13 cellular contexts compared by ENCODE assay signal in genomic region chr1:43705334-43705733, GRCh38. TPM values are rescaled to one million over a fixed set of nuclear protein-coding genes. Genes with fewer than 3 reads are reported as not detected.
A peak's percentile ranks its signal among the peaks of the same experiment; 100 is the strongest.
DNase-seq lines count a peak whose midpoint lies in the region; ATAC-seq and TF ChIP-seq lines count a peak whose summit lies in the region.
"Had no signal": no experiment of that assay in that cellular context is flagged by ENCODE, and none has a peak within 500 bp of the region (broad histone marks: within the 10 kb centered on the region; RNA-seq: fewer than 3 reads in every experiment).

No MANE protein-coding gene starts in this region.

- H3K9me3 ChIP-seq in Loucy (ENCODE audit: insufficient read depth, low read depth, low read length) (no peaks in the 10 kb centered on the region), neural progenitor cell (ENCODE audit: low read depth) (no peaks in the 10 kb centered on the region)
- H3K9me3 ChIP-seq: A549 had no signal

- H3K27ac Mint-ChIP-seq in T-helper 1 cell treated with Interleukin-12 subunit alpha and Interleukin-12 subunit beta and Interleukin-4 antibody, amounts not matched to agents 30 μg/mL and 1 μg/mL, for 36 hours: peak overlapping the region; percentile 36
- H3K27ac Mint-ChIP-seq in activated naive CD8-positive, alpha-beta T cell treated with anti-CD3 and anti-CD28 coated beads for 36 hours: no peak overlapping the region
- H3K27ac Mint-ChIP-seq in neural progenitor cell: no peak overlapping the region

- H3K36me3 ChIP-seq in Loucy (ENCODE audit: insufficient read depth, low read length) (peaks cover 50% of the 10 kb centered on the region), neural progenitor cell (peaks cover 10% of the 10 kb centered on the region)

- H3K27me3 Mint-ChIP-seq in T-helper 1 cell treated with Interleukin-12 subunit alpha and Interleukin-12 subunit beta and Interleukin-4 antibody, amounts not matched to agents 30 μg/mL and 1 μg/mL, for 36 hours (ENCODE audit: low read depth): no peaks in the 10 kb centered on the region
- H3K27me3 Mint-ChIP-seq in activated naive CD8-positive, alpha-beta T cell treated with anti-CD3 and anti-CD28 coated beads for 36 hours: no peaks in the 10 kb centered on the region
- peaks cover 2% of the 10 kb centered on the region for H3K27me3 Mint-ChIP-seq in neural progenitor cell (ENCODE audit: insufficient read depth, low read depth)

- H3K27me3 ChIP-seq in Loucy (ENCODE audit: insufficient read depth, low read length, poor library complexity, severe bottlenecking) (no peaks in the 10 kb centered on the region), neural progenitor cell (no peaks in the 10 kb centered on the region)

- H3K4me1 ChIP-seq in Loucy (ENCODE audit: insufficient read depth, low read length, poor library complexity, severe bottlenecking) (peaks cover 26% of the 10 kb centered on the region), neural progenitor cell (peaks cover 19% of the 10 kb centered on the region)

- H3F3A ChIP-seq in Loucy (ENCODE audit: low read depth) (no peaks in the 10 kb centered on the region), neural progenitor cell (ENCODE audit: low read depth) (peaks cover 27% of the 10 kb centered on the region)

- H2AFZ ChIP-seq in Loucy (ENCODE audit: low read length): no peak overlapping the region
- H2AFZ ChIP-seq in neural progenitor cell (replicated peaks): no peak overlapping the region

- DNase-seq in T-helper 1 cell (no peak), neural progenitor cell (ENCODE audit: low spot score) (no peak)
- no peak for DNase-seq in activated naive CD8-positive, alpha-beta T cell treated with anti-CD3 and anti-CD28 coated beads for 36 hours
- DNase-seq: activated CD8-positive, alpha-beta memory T cell treated with anti-CD3 and anti-CD28 coated beads, Interleukin-2, amount 50 U/mL, for 48 hours; NCI-H1694 treated with DMSO at 0.1 percent for 48 hours had no signal

- H3K9me3 Mint-ChIP-seq in T-helper 1 cell treated with Interleukin-12 subunit alpha and Interleukin-12 subunit beta and Interleukin-4 antibody, amounts not matched to agents 30 μg/mL and 1 μg/mL, for 36 hours: no peaks in the 10 kb centered on the region
- H3K9me3 Mint-ChIP-seq in activated naive CD8-positive, alpha-beta T cell treated with anti-CD3 and anti-CD28 coated beads for 36 hours: no peaks in the 10 kb centered on the region
- H3K9me3 Mint-ChIP-seq in neural progenitor cell: no peaks in the 10 kb centered on the region

- H3K9ac ChIP-seq in Loucy (ENCODE audit: low read depth, low read length, poor library complexity, severe bottlenecking) (no peak overlapping the region), neural progenitor cell (no peak overlapping the region)

- ATAC-seq in GM19395 (IDR thresholded peaks at IDR 0.05; ENCODE audit: unreplicated experiment) (no peak), HG03108 (IDR thresholded peaks at IDR 0.05; ENCODE audit: unreplicated experiment) (no peak), HG02678 (IDR thresholded peaks at IDR 0.05; ENCODE audit: unreplicated experiment) (no peak)

- H3K4me1 Mint-ChIP-seq in T-helper 1 cell treated with Interleukin-12 subunit alpha and Interleukin-12 subunit beta and Interleukin-4 antibody, amounts not matched to agents 30 μg/mL and 1 μg/mL, for 36 hours (ENCODE audit: low read depth): peaks cover 25% of the 10 kb centered on the region
- peaks cover 27% of the 10 kb centered on the region for H3K4me1 Mint-ChIP-seq in activated naive CD8-positive, alpha-beta T cell treated with anti-CD3 and anti-CD28 coated beads for 36 hours
- H3K4me1 Mint-ChIP-seq in neural progenitor cell: peaks cover 26% of the 10 kb centered on the region

- H3K4me3 ChIP-seq in Loucy (ENCODE audit: low read length, poor library complexity, severe bottlenecking): no peak overlapping the region
- H3K4me3 ChIP-seq in neural progenitor cell: no peak overlapping the region
- H3K4me3 ChIP-seq: A549, lung, skin epidermis had no signal

- H3K36me3 Mint-ChIP-seq in T-helper 1 cell treated with Interleukin-12 subunit alpha and Interleukin-12 subunit beta and Interleukin-4 antibody, amounts not matched to agents 30 μg/mL and 1 μg/mL, for 36 hours (ENCODE audit: low read depth): peaks cover 25% of the 10 kb centered on the region
- peaks cover 38% of the 10 kb centered on the region for H3K36me3 Mint-ChIP-seq in activated naive CD8-positive, alpha-beta T cell treated with anti-CD3 and anti-CD28 coated beads for 36 hours
- peaks cover 13% of the 10 kb centered on the region for H3K36me3 Mint-ChIP-seq in neural progenitor cell

- H3K9me2 ChIP-seq in Loucy (replicated peaks; ENCODE audit: low read depth, low read length): no peaks in the 10 kb centered on the region

- H3K79me2 ChIP-seq in Loucy (ENCODE audit: insufficient read depth, low read length): peaks cover 40% of the 10 kb centered on the region
- peaks cover 37% of the 10 kb centered on the region for H3K79me2 ChIP-seq in neural progenitor cell (ENCODE audit: low read depth)

- H3K4me2 ChIP-seq in Loucy (ENCODE audit: low read depth, low read length, poor library complexity, severe bottlenecking) (peak overlapping the region; percentile 90), neural progenitor cell (peak overlapping the region; percentile 96)

- TF ChIP-seq CTCF in Loucy (conservative IDR thresholded peaks at IDR 0.05; ENCODE audit: low read length) (no peak), neural progenitor cell (IDR thresholded peaks at IDR 0.05) (no peak)

- no peak overlapping the region for H3K4me3 Mint-ChIP-seq in T-helper 1 cell treated with Interleukin-12 subunit alpha and Interleukin-12 subunit beta and Interleukin-4 antibody, amounts not matched to agents 30 μg/mL and 1 μg/mL, for 36 hours
- H3K4me3 Mint-ChIP-seq in activated naive CD8-positive, alpha-beta T cell treated with anti-CD3 and anti-CD28 coated beads for 36 hours: peak overlapping the region; percentile 86
- peak overlapping the region; percentile 93 for H3K4me3 Mint-ChIP-seq in neural progenitor cell

- no peak overlapping the region for H3K27ac ChIP-seq in neural progenitor cell

- H4K20me1 ChIP-seq in Loucy (ENCODE audit: insufficient read depth, low read length, poor library complexity, severe bottlenecking): no peaks in the 10 kb centered on the region
- peaks cover 23% of the 10 kb centered on the region for H4K20me1 ChIP-seq in neural progenitor cell (ENCODE audit: low read depth)

RNA-seq across cellular contexts. Expression of gene ST3GAL3, which starts 2.0 kb away (rescaled TPM):
- 10 to 100 TPM in 1 of 2 experiments, 1 to 10 TPM in 1; 9.7 to 11.1 TPM for total RNA-seq in activated naive CD8-positive, alpha-beta T cell treated with anti-CD3 and anti-CD28 coated beads for 36 hours
- 13.6 and 29.7 TPM in 2 replicates for total RNA-seq in neural progenitor cell (ENCODE audit: low replicate concordance)

RNA-seq across cellular contexts. Expression of gene KDM4A, which starts 55.4 kb away (rescaled TPM):
- total RNA-seq in activated naive CD8-positive, alpha-beta T cell treated with anti-CD3 and anti-CD28 coated beads for 36 hours: 10 to 100 TPM; 24.9 to 26.0 TPM
- total RNA-seq in neural progenitor cell (ENCODE audit: low replicate concordance): 58.6 and 64.7 TPM in 2 replicates
